9 cellular contexts compared by ENCODE assay signal in the genomic region with DNA sequence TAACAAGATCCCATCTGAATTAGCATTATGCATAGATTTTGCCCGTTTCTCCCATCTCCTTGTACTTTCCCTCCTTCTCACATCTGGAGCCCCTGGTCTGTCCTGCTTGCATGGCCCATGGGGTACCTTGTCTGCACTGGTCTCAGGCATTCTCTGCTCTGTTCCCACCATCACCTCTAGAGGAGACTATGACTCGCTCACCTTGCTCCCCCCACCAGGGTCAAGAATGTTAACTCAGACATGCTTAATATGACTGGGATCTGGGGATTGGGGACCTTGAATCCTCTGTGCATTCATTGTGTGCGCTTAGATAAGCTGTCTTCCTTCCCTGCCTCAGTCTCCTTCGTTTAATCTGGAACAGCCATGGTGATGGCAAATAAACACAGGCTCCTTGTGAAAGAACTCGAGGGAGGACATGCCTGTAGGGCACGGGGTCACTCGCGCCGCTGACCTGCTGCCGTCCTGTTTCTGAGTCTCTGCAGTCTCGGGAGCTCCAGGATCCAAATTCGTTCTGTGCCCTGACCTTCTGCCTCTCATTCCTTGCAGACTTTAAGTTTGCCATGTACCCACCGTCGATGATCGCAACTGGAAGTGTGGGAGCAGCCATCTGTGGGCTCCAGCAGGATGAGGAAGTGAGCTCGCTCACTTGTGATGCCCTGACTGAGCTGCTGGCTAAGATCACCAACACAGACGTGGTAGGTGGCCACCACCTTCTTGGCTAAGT. TPM values are rescaled to one million over a fixed set of nuclear protein-coding genes. Genes with fewer than 3 reads are reported as not detected.
DNase-seq lines count a peak whose midpoint lies in the region; ATAC-seq and TF ChIP-seq lines count a peak whose summit lies in the region.
"Had no signal": no experiment of that assay in that cellular context is flagged by ENCODE, and none has a peak within 500 bp of the region (broad histone marks: within the 10 kb centered on the region; RNA-seq: fewer than 3 reads in every experiment).

No MANE protein-coding gene starts in this region.

- H2AK5ac ChIP-seq in H9 (ENCODE audit: insufficient read length, low read length): no peak overlapping the region

- no peak overlapping the region for H3K4me3 Mint-ChIP-seq in H9
- no peak overlapping the region for H3K4me3 Mint-ChIP-seq in activated B cell treated with CpG ODN at 0.5 μM for 24 hours
- peak overlapping the region; percentile 48 for H3K4me3 Mint-ChIP-seq in glutamatergic neuron (ENCODE audit: unreplicated experiment)

- H4K91ac ChIP-seq in H9 (ENCODE audit: insufficient read length, low read depth, low read length): no peak overlapping the region

- no peaks in the 10 kb centered on the region for H3K4me1 ChIP-seq in H9 (ENCODE audit: insufficient read depth, low read length)

- no peak overlapping the region for H3K18ac ChIP-seq in H9 (ENCODE audit: insufficient read length, low read depth, low read length)

- no peak overlapping the region for H3K9ac ChIP-seq in H9 (ENCODE audit: extremely low read depth, insufficient read length, low read length)

- H3K79me2 ChIP-seq in H9 (ENCODE audit: insufficient read depth, low read length): peaks cover 15% of the 10 kb centered on the region; the same call in 1 of the 2 replicates

- H2BK12ac ChIP-seq in H9 (ENCODE audit: insufficient read length, low read depth, low read length): no peak overlapping the region

- H3K27ac Mint-ChIP-seq in H9: peak overlapping the region; percentile 22 to 83 (median 69); a peak in 5 of 7 replicates
- H3K27ac Mint-ChIP-seq in activated B cell treated with CpG ODN at 0.5 μM for 24 hours: peak overlapping the region; percentile 50
- H3K27ac Mint-ChIP-seq in glutamatergic neuron (ENCODE audit: unreplicated experiment): no peak overlapping the region

- H3K27me3 Mint-ChIP-seq in H9 (ENCODE audit: low read depth): no peaks in the 10 kb centered on the region
- no peaks in the 10 kb centered on the region for H3K27me3 Mint-ChIP-seq in activated B cell treated with CpG ODN at 0.5 μM for 24 hours
- H3K27me3 Mint-ChIP-seq in glutamatergic neuron (ENCODE audit: unreplicated experiment): peaks cover 3% of the 10 kb centered on the region

- intact Hi-C loops in activated B cell treated with CpG ODN at 0.5 μM for 24 hours (cut with micrococcal nuclease): no loop called here
- intact Hi-C loops in sciatic nerve (cut with DNase I): no loop called here

- no peak overlapping the region for H3K23ac ChIP-seq in H9 (ENCODE audit: insufficient read length, low read depth, low read length)

- H3K9me3 Mint-ChIP-seq in H9: no peaks in the 10 kb centered on the region
- H3K9me3 Mint-ChIP-seq in activated B cell treated with CpG ODN at 0.5 μM for 24 hours: no peaks in the 10 kb centered on the region
- peaks cover 9% of the 10 kb centered on the region for H3K9me3 Mint-ChIP-seq in glutamatergic neuron (ENCODE audit: unreplicated experiment)

- CTCF ChIA-PET in activated B cell treated with CpG ODN at 0.5 μM for 24 hours (lab: Charles Lee): interaction anchor here (1.2 to 1.4 kb wide), 2 partner anchors 12 to 181 kb away, joined by 3 to 6 read pairs; no protein-coding TSS in a partner anchor

- no peak overlapping the region for H4K5ac ChIP-seq in H9 (ENCODE audit: insufficient read length, low read depth, low read length)

- no peaks in the 10 kb centered on the region for H3K27me3 ChIP-seq in H9 (ENCODE audit: insufficient read depth, low read length)

- no peak overlapping the region for H2BK20ac ChIP-seq in H9 (ENCODE audit: low read depth, low read length, poor library complexity, severe bottlenecking)

- peaks cover 5 to 8% of the 10 kb centered on the region in 2 experiments for H3K4me1 Mint-ChIP-seq in H9
- H3K4me1 Mint-ChIP-seq in activated B cell treated with CpG ODN at 0.5 μM for 24 hours: peaks cover 46% of the 10 kb centered on the region
- peaks cover 16% of the 10 kb centered on the region for H3K4me1 Mint-ChIP-seq in glutamatergic neuron (ENCODE audit: low read depth, unreplicated experiment)

- H3K4ac ChIP-seq in H9 (ENCODE audit: low read depth, low read length): no peak overlapping the region

- no peak overlapping the region for H3T11ph ChIP-seq in H9 (ENCODE audit: low read length)

- H3K36me3 Mint-ChIP-seq in H9 (ENCODE audit: insufficient read depth in 1 of 3, low read depth in 3 of 3): peaks cover 85 to 96% (median 91%) of the 10 kb centered on the region in 3 experiments
- H3K36me3 Mint-ChIP-seq in activated B cell treated with CpG ODN at 0.5 μM for 24 hours (ENCODE audit: low read depth): peaks cover 90% of the 10 kb centered on the region
- peaks cover 10% of the 10 kb centered on the region for H3K36me3 Mint-ChIP-seq in glutamatergic neuron (ENCODE audit: unreplicated experiment)

- no peak for DNase-seq in H9
- no peak for DNase-seq in activated B cell treated with CpG ODN at 0.5 μM for 24 hours
- no peak for DNase-seq in glutamatergic neuron
- DNase-seq in sciatic nerve (ENCODE audit: low spot score): peak; percentile 50
- no peak for DNase-seq in stimulated activated CD4-positive, alpha-beta T cell treated with anti-CD3 and anti-CD28 coated beads, Interleukin-4, amount 100 ng/mL, for 24 hours
- DNase-seq in NCI-H1105 treated with DMSO at 0.1 percent for 48 hours (lab: John Stamatoyannopoulos, UW): no peak
- no peak for DNase-seq in NCI-H748 treated with DMSO at 0.1 percent for 48 hours (lab: John Stamatoyannopoulos, UW)
- DNase-seq: effector CD4-positive, alpha-beta T cell had no signal

- no peak overlapping the region for H3K14ac ChIP-seq in H9 (ENCODE audit: insufficient read depth, low read length)

- no peak for TF ChIP-seq CTCF in H9 (conservative IDR thresholded peaks at IDR 0.05)
- no peak for TF ChIP-seq CTCF in activated B cell treated with CpG ODN at 0.5 μM for 24 hours (IDR thresholded peaks at IDR 0.05)
- no peak for TF ChIP-seq CTCF in glutamatergic neuron (IDR thresholded peaks at IDR 0.05; ENCODE audit: partially characterized antibody, unreplicated experiment)

- POLR2A ChIA-PET in activated B cell treated with CpG ODN at 0.5 μM for 24 hours (lab: Charles Lee): no interaction called here

- no peaks in the 10 kb centered on the region for H3K9me3 ChIP-seq in H9 (ENCODE audit: control insufficient read depth, low read depth, low read length)

- H4K20me1 ChIP-seq in H9 (ENCODE audit: control insufficient read depth, insufficient read depth, insufficient read length): no peaks in the 10 kb centered on the region

- no peak overlapping the region for H3K4me2 ChIP-seq in H9 (ENCODE audit: insufficient read depth, insufficient read length, low read length)

- H2BK15ac ChIP-seq in H9 (ENCODE audit: low read depth, low read length): no peak overlapping the region

- H2BK120ac ChIP-seq in H9 (ENCODE audit: low read depth, low read length, poor library complexity, severe bottlenecking): no peak overlapping the region

- no peak overlapping the region for H2AFZ ChIP-seq in H9 (ENCODE audit: low read length)

- no peak overlapping the region for H3K27ac ChIP-seq in H9 (ENCODE audit: insufficient read length, low read depth, low read length)

- peaks cover 15% of the 10 kb centered on the region for H3K79me1 ChIP-seq in H9 (ENCODE audit: insufficient read depth, low read depth, low read length, poor library complexity, severe bottlenecking)

- H3K56ac ChIP-seq in H9 (ENCODE audit: insufficient read length, low read depth, low read length): no peak overlapping the region

- no peak overlapping the region for H2BK5ac ChIP-seq in H9 (ENCODE audit: insufficient read length, low read length)

- H4K8ac ChIP-seq in H9 (replicated peaks; ENCODE audit: insufficient read length, low read depth, low read length): no peak overlapping the region

- ATAC-seq in activated B cell treated with CpG ODN at 0.5 μM for 24 hours (ENCODE audit: low read depth) (no peak), sciatic nerve (peak; percentile 12), GM21390 (IDR thresholded peaks at IDR 0.05; ENCODE audit: unreplicated experiment) (no peak)

- H3K23me2 ChIP-seq in H9 (ENCODE audit: insufficient read length, low read depth, low read length, poor library complexity, severe bottlenecking): no peaks in the 10 kb centered on the region

- no CpG with 5 or more reads among the region's 17 CpGs for WGBS in H9 (ENCODE audit: extremely low coverage, insufficient read length, low lambda C conversion rate)

RNA-seq across cellular contexts. Expression of gene CCND2, which starts 14.9 kb away (rescaled TPM):
- 98.2 and 104 TPM in 2 replicates for total RNA-seq in H9 (2021)
- total RNA-seq in activated B cell treated with CpG ODN at 0.5 μM for 24 hours: 230 and 237 TPM in 2 replicates
- 98.0 TPM for total RNA-seq in glutamatergic neuron (ENCODE audit: unreplicated experiment)
- total RNA-seq in sciatic nerve: 130 TPM

RNA-seq across cellular contexts. Expression of gene TIGAR, which starts 32.6 kb away (rescaled TPM):
- total RNA-seq in H9 (2021): 23.4 and 27.5 TPM in 2 replicates
- 10.0 and 10.2 TPM in 2 replicates for total RNA-seq in activated B cell treated with CpG ODN at 0.5 μM for 24 hours
- 20.7 TPM for total RNA-seq in glutamatergic neuron (ENCODE audit: unreplicated experiment)
- 7.9 TPM for total RNA-seq in sciatic nerve
